In the genomic region with DNA sequence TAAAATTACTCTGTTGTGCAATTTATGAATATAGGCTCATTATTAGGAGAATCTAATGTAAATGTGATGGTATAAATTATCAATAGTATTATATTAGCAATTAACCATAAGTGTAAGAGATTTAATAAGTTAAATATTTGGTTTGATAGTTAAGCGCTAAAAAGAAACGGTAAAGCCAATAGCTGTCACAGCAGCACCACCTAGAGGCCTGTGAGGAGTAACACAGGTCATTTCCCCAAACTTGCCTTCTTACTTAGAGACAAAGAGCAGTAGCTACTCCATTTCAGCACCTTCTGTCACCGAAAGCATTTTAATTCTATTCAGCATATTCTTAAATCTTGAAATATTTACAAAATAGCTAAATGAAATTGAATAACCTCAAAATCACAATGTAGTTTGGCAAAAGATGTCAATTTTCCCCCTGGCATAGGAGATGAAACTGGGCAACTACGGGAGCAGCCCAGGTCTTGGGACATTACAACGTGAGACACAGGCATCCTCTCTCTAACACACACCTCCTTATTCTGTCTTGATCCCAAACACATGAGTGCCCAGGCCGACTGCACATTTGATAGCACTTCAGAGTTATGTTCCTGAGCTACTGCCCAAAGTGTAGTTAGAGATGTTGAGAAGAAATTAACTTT, we compare ENCODE assay signal across 9 cellular contexts. TPM values are rescaled to one million over a fixed set of nuclear protein-coding genes. Genes with fewer than 3 reads are reported as not detected.
DNase-seq lines count a peak whose midpoint lies in the region; ATAC-seq, FAIRE-seq and TF ChIP-seq lines count a peak whose summit lies in the region.
"Had no signal": no experiment of that assay in that cellular context is flagged by ENCODE, and none has a peak within 500 bp of the region (broad histone marks: within the 10 kb centered on the region; RNA-seq: fewer than 3 reads in every experiment).

No MANE protein-coding gene starts in this region.

- TF ChIP-seq POLR2A in A549 (IDR thresholded peaks at IDR 0.05; ENCODE audit: low read length) = no peak

- CTCF ChIA-PET in A549 (lab: Yijun Ruan, JAX) = interaction anchor here (0.6 to 2.4 kb wide), 18 partner anchors 9 to 924 kb away, joined by 3 to 19 read pairs (median 4); a partner anchor contains a TSS

- H3K4me3 ChIP-seq in A549 (no peak overlapping the region), GM12864 (ENCODE audit: low read depth, low read length) (no peak overlapping the region)
- H3K4me3 ChIP-seq: skin epidermis had no signal

- FAIRE-seq in A549 (lab: Jason Lieb, UNC) = no peak
- peak; percentile 74 for FAIRE-seq in frontal cortex (lab: Jason Lieb, UNC)

- peak in 1 of 2 experiments; percentile 62 for DNase-seq in A549 (ENCODE audit: low read depth in 1 of 2, low spot score in 1 of 2)
- DNase-seq in GM12864 (ENCODE audit: low read depth) = peak; percentile 29
- DNase-seq in RPMI7951 (ENCODE audit: low read depth) = peak; percentile 50
- peak; percentile 29 for DNase-seq in activated effector memory CD4-positive, alpha-beta T cell treated with Interleukin-2 at 50 U/mL for 16 hours
- DNase-seq in frontal cortex (ENCODE audit: low spot score in 2 of 2) = peak in 1 of 2 donors; percentile 31
- peak; percentile 33 for DNase-seq in pulmonary artery endothelial cell (ENCODE audit: low read depth, low spot score)

- no peaks in the 10 kb centered on the region for H3K4me1 ChIP-seq in A549

- POLR2A ChIA-PET in A549 (lab: Yijun Ruan, JAX) = no interaction called here

- TF ChIP-seq EP300 in A549 (IDR thresholded peaks at IDR 0.05) = no peak

- TF ChIP-seq RAD21 in A549 (conservative IDR thresholded peaks at IDR 0.05 in 1 of 2, IDR thresholded peaks at IDR 0.05 in 1 of 2) = peak; percentile 89 to 90

- peak; percentile 92 for TF ChIP-seq CTCF in A549 (IDR thresholded peaks at IDR 0.05)
- peak; percentile 75 for TF ChIP-seq CTCF in GM12864 (IDR thresholded peaks at IDR 0.05; ENCODE audit: low read depth, low read length, missing control alignments)

- no peaks in the 10 kb centered on the region for H3K9me3 ChIP-seq in A549

- ATAC-seq in A549 (peak in 1 of 2 experiments; percentile 79; a peak in 3 of 6 replicates), HG03432 (IDR thresholded peaks at IDR 0.05; ENCODE audit: unreplicated experiment) (peak; percentile 51), HG03139 (IDR thresholded peaks at IDR 0.05; ENCODE audit: unreplicated experiment) (no peak)

- WGBS in A549 (ENCODE audit: missing lambda C conversion rate) = 2% methylated on average over 6 of the region's 6 CpGs

- no peak overlapping the region for H3K27ac ChIP-seq in A549
- H3K27ac ChIP-seq: skin epidermis had no signal

- no peak overlapping the region; the same call in 2 of the 3 replicates for H3K4me2 ChIP-seq in A549

TF ChIP-seq in A549, 52 proteins besides CTCF, POLR2A, EP300 and RAD21:
- TF ChIP-seq RNF2 (IDR thresholded peaks at IDR 0.05; ENCODE audit: borderline replicate concordance, low read depth) = no peak
- TF ChIP-seq HOXA7 (CRISPR knock-in tag; IDR thresholded peaks at IDR 0.05) = no peak
- peak; percentile 67 for TF ChIP-seq SMC3 (IDR thresholded peaks at IDR 0.05)
- no peak for TF ChIP-seq RFX5 (IDR thresholded peaks at IDR 0.05)

RNA-seq across cellular contexts. Expression of a gene that starts 14.3 kb away (rescaled TPM):
- polyA plus RNA-seq in A549 (2011; rRNA removed) (0.25 TPM in 1 of 2 replicates, not detected in the other), A549 (2017; fragmentation: RNase III; extraction: RNeasy Plus Mini Kit Qiagen cat#74134 plus additional on column Dnase treatment) (0.25 TPM in 1 of 3 replicates, not detected in the others)
- polyA plus RNA-seq in A549 (2012; cell fraction: cytosol; rRNA removed) = not detected in 2 replicates
- not detected in 2 replicates for polyA plus RNA-seq in A549 (2012; cell fraction: nucleus; rRNA removed)
- not detected in 2 replicates for polyA minus RNA-seq in A549 (2011; rRNA and poly(A)+ RNA removed)
- not detected in 2 replicates for total RNA-seq in RPMI7951 (2014; rRNA removed; shearing (Covaris generic))
- total RNA-seq in frontal cortex (not detected), pulmonary artery endothelial cell (0.32 TPM in 1 of 2 replicates, not detected in the other)
